In genomic region chr11:9663699-9664275, GRCh38 we compare ENCODE assay signal across 8 cellular contexts. TPM values are rescaled to one million over a fixed set of nuclear protein-coding genes. Genes with fewer than 3 reads are reported as not detected.
A peak's percentile ranks its signal among the peaks of the same experiment; 100 is the strongest.
DNase-seq lines count a peak whose midpoint lies in the region; ATAC-seq and TF ChIP-seq lines count a peak whose summit lies in the region.

SWAP70 (plus strand) TSS chr11:9664077; CDS start chr11:9664180, 103 bp downstream.

- H3K79me2 ChIP-seq in PC-3 (ENCODE audit: low read length) = peaks cover 32% of the 10 kb centered on the region

- ATAC-seq in GM19438 (IDR thresholded peaks at IDR 0.05; ENCODE audit: low read depth, unreplicated experiment) = peak; percentile 78
- peak; percentile 72 for ATAC-seq in HG03565 (IDR thresholded peaks at IDR 0.05; ENCODE audit: unreplicated experiment)
- ATAC-seq in PC-3 = peak; percentile 93
- ATAC-seq in natural killer cell treated with Interleukin-12 subunit alpha and Interleukin-12 subunit beta and Interleukin-15 and Interleukin-18, amount 100 ng/mL, for 72 hours = peak; percentile 99

- POLR2A ChIA-PET in CD8-positive, alpha-beta memory T cell (lab: Charles Lee) = interaction anchor here (0.7 kb wide), 1 partner anchor 88 kb away, joined by 3 read pairs; no protein-coding TSS in a partner anchor
- POLR2A ChIA-PET in PC-3 (lab: Charles Lee; ENCODE audit: unreplicated experiment) = interaction anchor here (0.5 to 0.7 kb wide), 2 partner anchors 72 to 525 kb away, joined by 3 to 4 read pairs; no protein-coding TSS in a partner anchor

- no TSS peak for BruUV-seq in PC-3 (replicated peaks; lab: Mats Ljungman, UMichigan)

- peaks cover 21 to 31% (median 29%) of the 10 kb centered on the region in 3 donors for H3K4me1 Mint-ChIP-seq in CD8-positive, alpha-beta memory T cell
- peaks cover 11 to 28% of the 10 kb centered on the region in 2 donors for H3K4me1 Mint-ChIP-seq in natural killer cell treated with Interleukin-12 subunit alpha and Interleukin-12 subunit beta and Interleukin-15 and Interleukin-18, amount 100 ng/mL, for 72 hours (ENCODE audit: low read depth in 2 of 2)

- H3K27me3 ChIP-seq in CD8-positive, alpha-beta memory T cell (ENCODE audit: insufficient read depth, low read length, poor library complexity, severe bottlenecking) = no peaks in the 10 kb centered on the region
- H3K27me3 ChIP-seq in PC-3 (ENCODE audit: low read length) = no peaks in the 10 kb centered on the region

- peaks cover 0 to 8% (median 0%) of the 10 kb centered on the region in 3 donors for H3K36me3 Mint-ChIP-seq in CD8-positive, alpha-beta memory T cell
- peaks cover 12% of the 10 kb centered on the region for H3K36me3 Mint-ChIP-seq in natural killer cell treated with Interleukin-12 subunit alpha and Interleukin-12 subunit beta and Interleukin-15 and Interleukin-18, amount 100 ng/mL, for 72 hours

- TF ChIP-seq CTCF in PC-3 (conservative IDR thresholded peaks at IDR 0.05; ENCODE audit: low read depth, low read length) = 0 out of 2 replicates have a peak, but pooled peaks have one; percentile 16
- peak; percentile 45 for TF ChIP-seq CTCF in fibroblast of mammary gland (conservative IDR thresholded peaks at IDR 0.05; ENCODE audit: control insufficient read depth, insufficient read depth, low read depth, low read length)

- H3K9me3 Mint-ChIP-seq in CD8-positive, alpha-beta memory T cell = peaks cover 7 to 13% (median 9%) of the 10 kb centered on the region in 5 donors
- H3K9me3 Mint-ChIP-seq in natural killer cell treated with Interleukin-12 subunit alpha and Interleukin-12 subunit beta and Interleukin-15 and Interleukin-18, amount 100 ng/mL, for 72 hours = no peaks in the 10 kb centered on the region

- peak within 1 kb of the TSS; percentile 74 for H3K4me3 ChIP-seq in CD8-positive, alpha-beta memory T cell (ENCODE audit: low read length)
- peak within 1 kb of the TSS; percentile 96 for H3K4me3 ChIP-seq in PC-3 (ENCODE audit: low read length)
- peak within 1 kb of the TSS; percentile 92 for H3K4me3 ChIP-seq in fibroblast of mammary gland (ENCODE audit: control insufficient read depth, low read depth, low read length)

- H3K27ac Mint-ChIP-seq in CD8-positive, alpha-beta memory T cell = peak within 1 kb of the TSS in 7 of 8 donors; percentile 26 to 83 (median 65)
- H3K27ac Mint-ChIP-seq in natural killer cell treated with Interleukin-12 subunit alpha and Interleukin-12 subunit beta and Interleukin-15 and Interleukin-18, amount 100 ng/mL, for 72 hours = peak within 1 kb of the TSS; percentile 11 to 78

- peak; percentile 55 to 82 (median 70) for DNase-seq in CD8-positive, alpha-beta memory T cell
- peak; percentile 84 for DNase-seq in PC-3
- peak; percentile 37 to 60 for DNase-seq in activated T-helper 1 cell treated with anti-CD3 and anti-CD28 coated beads, Interleukin-2, amount 50 U/mL, for 16 hours (ENCODE audit: low read depth in 1 of 2, low spot score in 1 of 2)
- DNase-seq in fibroblast of mammary gland (ENCODE audit: low read depth) = peak; percentile 88
- peak; percentile 89 for DNase-seq in natural killer cell treated with Interleukin-12 subunit alpha and Interleukin-12 subunit beta and Interleukin-15 and Interleukin-18, amount 100 ng/mL, for 72 hours (ENCODE audit: low spot score)
- peak; percentile 12 to 63 (median 44) for DNase-seq in stimulated activated naive CD4-positive, alpha-beta T cell (lab: John Stamatoyannopoulos, UW)

- intact Hi-C loops in PC-3 (cut with micrococcal nuclease) = loop anchor here (5.0 kb wide), 2 partner anchors 39 to 84 kb away; no protein-coding TSS in a partner anchor

- H3F3A ChIP-seq in PC-3 (ENCODE audit: low read length, unreplicated experiment) = no peaks in the 10 kb centered on the region

- no peaks in the 10 kb centered on the region for H3K9me3 ChIP-seq in CD8-positive, alpha-beta memory T cell (ENCODE audit: low read length)
- H3K9me3 ChIP-seq in PC-3 (ENCODE audit: low read length) = 0 out of 2 replicates have a peak, but pooled peaks cover 5% of the 10 kb centered on the region

- peak within 1 kb of the TSS; percentile 73 for H3K9ac ChIP-seq in PC-3 (ENCODE audit: low read length)

- no peaks in the 10 kb centered on the region for H3K9me2 ChIP-seq in PC-3 (replicated peaks; ENCODE audit: low read length)

- peak within 1 kb of the TSS; percentile 93 for H3K4me2 ChIP-seq in PC-3 (ENCODE audit: low read length)

- H3K4me1 ChIP-seq in CD8-positive, alpha-beta memory T cell (ENCODE audit: insufficient read depth, low read length) = peaks cover 11% of the 10 kb centered on the region
- H3K4me1 ChIP-seq in PC-3 (ENCODE audit: insufficient read depth, low read length) = peaks cover 15% of the 10 kb centered on the region

- peak within 1 kb of the TSS; percentile 84 to 96 (median 88) for H3K4me3 Mint-ChIP-seq in CD8-positive, alpha-beta memory T cell
- H3K4me3 Mint-ChIP-seq in natural killer cell treated with Interleukin-12 subunit alpha and Interleukin-12 subunit beta and Interleukin-15 and Interleukin-18, amount 100 ng/mL, for 72 hours = peak within 1 kb of the TSS; percentile 88

- CTCF ChIA-PET in CD8-positive, alpha-beta memory T cell (lab: Charles Lee) = interaction anchor here (0.6 kb wide), 1 partner anchor 50 kb away, joined by 3 read pairs; no protein-coding TSS in a partner anchor
- CTCF ChIA-PET in PC-3 (lab: Charles Lee) = interaction anchor here (0.6 to 0.9 kb wide), 3 partner anchors 50 to 93 kb away, joined by 3 to 4 read pairs (median 3); no protein-coding TSS in a partner anchor

- H4K20me1 ChIP-seq in PC-3 (ENCODE audit: low read length) = no peaks in the 10 kb centered on the region

- H3K27ac ChIP-seq in CD8-positive, alpha-beta memory T cell (ENCODE audit: low read depth, low read length) = no peak within 1 kb of the TSS
- H3K27ac ChIP-seq in PC-3 (ENCODE audit: low read length) = peak within 1 kb of the TSS; percentile 51

- H3K36me3 ChIP-seq in CD8-positive, alpha-beta memory T cell (ENCODE audit: insufficient read depth, low read length) = no peaks in the 10 kb centered on the region
- H3K36me3 ChIP-seq in PC-3 (ENCODE audit: low read depth, low read length) = peaks cover 8% of the 10 kb centered on the region; the same call in 1 of the 2 replicates

- peak within 1 kb of the TSS; percentile 98 for H2AFZ ChIP-seq in PC-3 (ENCODE audit: low read length)

- peaks cover 24 to 26% of the 10 kb centered on the region in 2 donors for H3K27me3 Mint-ChIP-seq in CD8-positive, alpha-beta memory T cell
- H3K27me3 Mint-ChIP-seq in natural killer cell treated with Interleukin-12 subunit alpha and Interleukin-12 subunit beta and Interleukin-15 and Interleukin-18, amount 100 ng/mL, for 72 hours = peaks cover 0 to 5% of the 10 kb centered on the region in 2 donors

RNA-seq across cellular contexts. Expression of gene SWAP70, which starts in this region (rescaled TPM):
- 1 to 10 TPM; 7.8 TPM for total RNA-seq in CD8-positive, alpha-beta memory T cell
- 5.8 TPM for polyA plus RNA-seq in CD8-positive, alpha-beta memory T cell
- total RNA-seq in PC-3 (2014; rRNA removed) = 8.6 and 8.8 TPM in 2 replicates
- total RNA-seq in natural killer cell treated with Interleukin-12 subunit alpha and Interleukin-12 subunit beta and Interleukin-15 and Interleukin-18, amount 100 ng/mL, for 72 hours = 1 to 10 TPM; 7.9 to 9.8 TPM
